In genomic region chrX:106932960-106933537, GRCh38 we compare ENCODE assay signal across 20 cellular contexts. TPM values are rescaled to one million over a fixed set of nuclear protein-coding genes. Genes with fewer than 3 reads are reported as not detected.
DNase-seq lines count a peak whose midpoint lies in the region; ATAC-seq and TF ChIP-seq lines count a peak whose summit lies in the region.
"Had no signal": no experiment of that assay in that cellular context is flagged by ENCODE, and none has a peak within 500 bp of the region (broad histone marks: within the 10 kb centered on the region; RNA-seq: fewer than 3 reads in every experiment).

No MANE protein-coding gene starts in this region.

- H3K36me3 ChIP-seq in hepatocyte (replicated peaks; ENCODE audit: insufficient read depth, low read depth), result no peaks in the 10 kb centered on the region
- no peaks in the 10 kb centered on the region for H3K36me3 ChIP-seq in suprapubic skin

- H3K79me2 ChIP-seq in hepatocyte, result no peaks in the 10 kb centered on the region
- H3K79me2 ChIP-seq: parathyroid adenoma had no signal

- H3K27ac ChIP-seq in hepatocyte (peak overlapping the region; percentile 83), suprapubic skin (no peak overlapping the region)
- H3K27ac ChIP-seq: parathyroid adenoma had no signal

- DNase-seq in EL, result peak; percentile 18
- peak; percentile 1 for DNase-seq in OCI-M1 (lab: John Stamatoyannopoulos, UW)
- peak; percentile 37 for DNase-seq in hepatocyte (ENCODE audit: low spot score)
- DNase-seq in renal cortical epithelial cell (ENCODE audit: low read depth), result peak; percentile 49
- DNase-seq in A172 (ENCODE audit: low spot score), result no peak
- DNase-seq in suprapubic skin (ENCODE audit: low spot score in 2 of 2), result no peak
- DNase-seq: activated CD4-positive, alpha-beta T cell treated with anti-CD3 and anti-CD28 coated beads, Interleukin-2, amount 50 U/mL, for 4 hours; activated effector memory CD4-positive, alpha-beta T cell treated with anti-CD3 and anti-CD28 coated beads, Interleukin-2, amount 50 U/mL, for 16 hours; caudate nucleus; hippocampal formation; NCI-H1417; NCI-H510A treated with DMSO at 0.1 percent for 48 hours; stimulated activated CD4-positive, alpha-beta T cell treated with anti-CD3 and anti-CD28 coated beads, Interleukin-2, amount 100 ng/mL, for 48 hours; stimulated activated naive B cell treated with anti-CD40 and anti-IgM and Interleukin-4, amounts not matched to agents 10 μg/mL and 1 μg/mL and 100 μg/mL, for 72 hours had no signal

- no peaks in the 10 kb centered on the region for H4K20me1 ChIP-seq in hepatocyte (ENCODE audit: insufficient read depth, poor library complexity, severe bottlenecking)

- H3K4me3 ChIP-seq in hepatocyte (no peak overlapping the region), suprapubic skin (no peak overlapping the region)

- TF ChIP-seq CTCF in hepatocyte (IDR thresholded peaks at IDR 0.05; ENCODE audit: poor library complexity), result no peak
- no peak for TF ChIP-seq CTCF in suprapubic skin (IDR thresholded peaks at IDR 0.05)

- no peaks in the 10 kb centered on the region for H3K9me2 ChIP-seq in hepatocyte (replicated peaks; ENCODE audit: insufficient read depth)

- H3K4me2 ChIP-seq in hepatocyte, result peak overlapping the region; percentile 48

- no peaks in the 10 kb centered on the region for H3K27me3 ChIP-seq in hepatocyte
- H3K27me3 ChIP-seq in suprapubic skin, result no peaks in the 10 kb centered on the region

- TF ChIP-seq EP300 in suprapubic skin (IDR thresholded peaks at IDR 0.05), result no peak

- no peak for TF ChIP-seq POLR2A in suprapubic skin (IDR thresholded peaks at IDR 0.05)

- H3K4me1 ChIP-seq in hepatocyte (ENCODE audit: insufficient read depth) (peaks cover 5% of the 10 kb centered on the region), suprapubic skin (no peaks in the 10 kb centered on the region)
- H3K4me1 ChIP-seq: parathyroid adenoma had no signal

- H3K9me3 ChIP-seq in hepatocyte (ENCODE audit: low read depth) (no peaks in the 10 kb centered on the region), suprapubic skin (no peaks in the 10 kb centered on the region)

- 52% methylated on average over 6 of the region's 6 CpGs for WGBS in hepatocyte (ENCODE audit: low lambda C conversion rate, missing lambda C conversion rate)
- WGBS in suprapubic skin, result 81% methylated on average over 6 of the region's 6 CpGs

- no peak overlapping the region for H2AFZ ChIP-seq in hepatocyte
- H2AFZ ChIP-seq: parathyroid adenoma had no signal

- ATAC-seq in GM21576 (IDR thresholded peaks at IDR 0.05; ENCODE audit: unreplicated experiment), result no peak
- ATAC-seq in HG02870 (IDR thresholded peaks at IDR 0.05; ENCODE audit: unreplicated experiment), result no peak
- ATAC-seq: stimulated activated naive B cell treated with anti-CD40 and anti-IgM and Interleukin-4, amounts not matched to agents 10 μg/mL and 1 μg/mL and 100 μg/mL, for 72 hours had no signal

RNA-seq across cellular contexts. Expression of gene CLDN2, which starts 12.8 kb away (rescaled TPM):
- total RNA-seq in hepatocyte (3.9 and 4.9 TPM in 2 replicates), renal cortical epithelial cell (1.9 and 29.6 TPM in 2 replicates), suprapubic skin (under 1 TPM in 3 of 4 donors, not detected in 1; 0.17 to 0.53 (median 0.23) TPM)
- 4.0 and 5.2 TPM in 2 replicates for polyA plus RNA-seq in hepatocyte
- not detected in 2 replicates for total RNA-seq in A172 (2014; rRNA removed; shearing (Covaris generic))
- total RNA-seq: G401, mammary epithelial cell had no signal
- polyA plus RNA-seq: CD14-positive monocyte, mammary epithelial cell had no signal

RNA-seq across cellular contexts. Expression of gene RIPPLY1, which starts 29.9 kb away (rescaled TPM):
- total RNA-seq in hepatocyte, result not detected in 2 replicates
- polyA plus RNA-seq in hepatocyte, result 0.21 TPM in 1 of 2 replicates, not detected in the other
- total RNA-seq in renal cortical epithelial cell, result not detected in 2 replicates
- total RNA-seq in A172 (2014; rRNA removed; shearing (Covaris generic)), result 0.10 TPM in 1 of 2 replicates, not detected in the other
- not detected for total RNA-seq in suprapubic skin
- total RNA-seq: G401, mammary epithelial cell had no signal
- polyA plus RNA-seq: CD14-positive monocyte, mammary epithelial cell had no signal

Comparison
In these comparisons a context has a peak if more than half of its experiments do, and no peak if none do; other contexts are left out.
1. DNase-seq: peak in EL (single experiment), OCI-M1 (single experiment), hepatocyte (single experiment) and renal cortical epithelial cell (single experiment); none in A172 (single experiment) and suprapubic skin (0 of 2).